In the genomic region with DNA sequence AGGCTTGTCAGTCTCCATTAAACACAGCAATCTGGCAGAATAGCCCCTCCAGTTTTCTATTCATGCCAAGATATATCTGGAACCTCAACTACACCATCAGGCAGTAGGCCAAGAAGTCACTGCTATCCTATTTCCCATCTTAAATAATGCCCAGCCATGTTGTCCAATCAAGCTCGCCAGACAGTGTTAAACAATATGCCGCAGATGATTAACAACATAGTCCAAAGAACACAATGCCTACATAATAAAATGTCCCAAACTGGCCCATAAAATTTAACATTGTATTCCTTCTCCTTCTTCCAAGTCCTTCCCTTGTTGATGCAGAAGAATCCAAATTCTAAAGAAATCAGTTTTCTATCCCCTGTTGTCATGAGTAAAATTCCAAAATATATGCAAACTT, we compare ENCODE assay signal across 38 cellular contexts.
"Had no signal": no experiment of that assay in that cellular context is flagged by ENCODE, and none has a peak within 500 bp of the region (broad histone marks: within the 10 kb centered on the region; RNA-seq: fewer than 3 reads in every experiment).

No MANE protein-coding gene starts in this region.

- H3K36me3 Mint-ChIP-seq: activated naive CD4-positive, alpha-beta T cell treated with anti-CD3 and anti-CD28 coated beads, Interleukin-2, amount 10 ng/mL, durations not matched to agents 7 days and 5 days; activated naive CD4-positive, alpha-beta T cell treated with anti-CD3 and anti-CD28 coated beads, Interleukin-2, amount 50 U/mL, for 24 hours; activated naive CD4-positive, alpha-beta T cell treated with anti-CD3 and anti-CD28 coated beads, Interleukin-2, amount 50 U/mL, for 72 hours; activated naive CD8-positive, alpha-beta T cell; activated naive CD8-positive, alpha-beta T cell treated with anti-CD3 and anti-CD28 coated beads for 36 hours; activated naive CD8-positive, alpha-beta T cell treated with anti-CD3 and anti-CD28 coated beads, Interleukin-2, amount 10 ng/mL, durations not matched to agents 7 days and 5 days; brain had no signal

- H3K36me3 ChIP-seq: adrenal gland, ascending aorta, brain microvascular endothelial cell, breast epithelium, cardiac muscle cell had no signal

- H3K27ac ChIP-seq: adrenal gland, ascending aorta, body of pancreas, brain microvascular endothelial cell, breast epithelium, cardiac muscle cell had no signal

- H3K27me3 ChIP-seq: adrenal gland, ascending aorta, body of pancreas, brain microvascular endothelial cell, breast epithelium had no signal

- H3K4me1 Mint-ChIP-seq: activated naive CD4-positive, alpha-beta T cell treated with anti-CD3 and anti-CD28 coated beads, Interleukin-2, amount 10 ng/mL, durations not matched to agents 7 days and 5 days; activated naive CD4-positive, alpha-beta T cell treated with anti-CD3 and anti-CD28 coated beads, Interleukin-2, amount 50 U/mL, for 24 hours; activated naive CD8-positive, alpha-beta T cell treated with anti-CD3 and anti-CD28 coated beads for 36 hours; activated naive CD8-positive, alpha-beta T cell treated with anti-CD3 and anti-CD28 coated beads, Interleukin-2, amount 10 ng/mL, durations not matched to agents 7 days and 5 days; activated naive CD8-positive, alpha-beta T cell treated with anti-CD3 and anti-CD28 coated beads, Interleukin-2, amount 50 U/mL, for 24 hours; activated T-helper 17 cell treated with anti-CD3 and anti-CD28 coated beads, Interleukin-2, amount 50 U/mL, for 72 hours; central memory CD8-positive, alpha-beta T cell had no signal

- H3K4me3 Mint-ChIP-seq: activated naive CD4-positive, alpha-beta T cell treated with anti-CD3 and anti-CD28 coated beads for 36 hours; activated naive CD4-positive, alpha-beta T cell treated with anti-CD3 and anti-CD28 coated beads, Interleukin-2, amount 10 ng/mL, durations not matched to agents 7 days and 5 days; activated naive CD4-positive, alpha-beta T cell treated with anti-CD3 and anti-CD28 coated beads, Interleukin-2, amount 50 U/mL, for 24 hours; activated naive CD8-positive, alpha-beta T cell; activated naive CD8-positive, alpha-beta T cell treated with anti-CD3 and anti-CD28 coated beads for 36 hours; activated naive CD8-positive, alpha-beta T cell treated with anti-CD3 and anti-CD28 coated beads, Interleukin-2, amount 10 ng/mL, durations not matched to agents 7 days and 5 days; activated naive CD8-positive, alpha-beta T cell treated with anti-CD3 and anti-CD28 coated beads, Interleukin-2, amount 50 U/mL, for 24 hours; activated T-cell treated with anti-CD3 and anti-CD28 coated beads, Interleukin-2, amount 50 U/mL, for 24 hours; activated T-cell treated with anti-CD3 and anti-CD28 coated beads, Interleukin-2, amount 50 U/mL, for 4 hours; activated T-cell treated with anti-CD3 and anti-CD28 coated beads, Interleukin-2, amount 50 U/mL, for 72 hours; activated T-helper 1 cell treated with anti-CD3 and anti-CD28 coated beads, Interleukin-12 subunit alpha, Interleukin-12 subunit beta, Interleukin-2, Interleukin-4 antibody, amounts not matched to agents 30 ng/mL and 10 ng/mL and 1 ng/mL, durations not matched to agents 14 hours and 24 hours and 36 hours; activated T-helper 17 cell treated with anti-CD3 and anti-CD28 coated beads, Interleukin-2, amount 50 U/mL, for 72 hours; brain; central memory CD8-positive, alpha-beta T cell had no signal

- H3K4me3 ChIP-seq: adrenal gland, ascending aorta, body of pancreas, breast epithelium, cardiac muscle cell had no signal

- DNase-seq: activated effector memory CD4-positive, alpha-beta T cell treated with anti-CD3 and anti-CD28 coated beads, Interleukin-2, amount 50 U/mL, for 16 hours; activated effector memory CD4-positive, alpha-beta T cell treated with Interleukin-2 at 50 U/mL for 16 hours; activated gamma-delta T cell; activated gamma-delta T cell treated with Interleukin-2 at 50 U/mL for 16 hours; activated naive CD4-positive, alpha-beta T cell; activated naive CD4-positive, alpha-beta T cell treated with anti-CD3 and anti-CD28 coated beads for 36 hours; activated naive CD4-positive, alpha-beta T cell treated with anti-CD3 and anti-CD28 coated beads, Interleukin-2, amount 10 ng/mL, durations not matched to agents 7 days and 5 days; activated naive CD4-positive, alpha-beta T cell treated with anti-CD3 and anti-CD28 coated beads, Interleukin-2, amount 50 U/mL, for 16 hours; activated naive CD4-positive, alpha-beta T cell treated with Interleukin-2 at 50 U/mL for 16 hours; activated naive CD8-positive, alpha-beta T cell treated with anti-CD3 and anti-CD28 coated beads for 36 hours; activated naive CD8-positive, alpha-beta T cell treated with anti-CD3 and anti-CD28 coated beads, Interleukin-2, amount 10 ng/mL, durations not matched to agents 7 days and 5 days; activated naive CD8-positive, alpha-beta T cell treated with anti-CD3 and anti-CD28 coated beads, Interleukin-2, amount 50 U/mL, for 24 hours; activated T-cell treated with anti-CD3 and anti-CD28 coated beads, Interleukin-2, amount 50 U/mL, for 1 hour; activated T-cell treated with anti-CD3 and anti-CD28 coated beads, Interleukin-2, amount 50 U/mL, for 24 hours; activated T-cell treated with anti-CD3 and anti-CD28 coated beads, Interleukin-2, amount 50 U/mL, for 4 hours; activated T-cell treated with anti-CD3 and anti-CD28 coated beads, Interleukin-2, amount 50 U/mL, for 48 hours; activated T-cell treated with anti-CD3 and anti-CD28 coated beads, Interleukin-2, amount 50 U/mL, for 72 hours; adrenal gland; amniotic stem cell; amygdala; anterior cingulate cortex; aorta; body of pancreas; brain microvascular endothelial cell; caudate nucleus; central memory CD4-positive, alpha-beta T cell; cerebellar nuclear complex had no signal

- H3K9me3 ChIP-seq: adrenal gland, ascending aorta, body of pancreas, breast epithelium had no signal

- ATAC-seq: activated naive CD4-positive, alpha-beta T cell treated with anti-CD3 and anti-CD28 coated beads, Interleukin-2, amount 50 U/mL, for 72 hours; activated naive CD8-positive, alpha-beta T cell treated with anti-CD3 and anti-CD28 coated beads, Interleukin-2, amount 50 U/mL, for 24 hours; activated T-cell treated with anti-CD3 and anti-CD28 coated beads, Interleukin-2, amount 50 U/mL, for 4 hours; activated T-cell treated with anti-CD3 and anti-CD28 coated beads, Interleukin-2, amount 50 U/mL, for 72 hours; activated T-helper 17 cell treated with anti-CD3 and anti-CD28 coated beads, Interleukin-2, amount 50 U/mL, for 72 hours; body of pancreas had no signal

- H3K27me3 Mint-ChIP-seq: activated naive CD4-positive, alpha-beta T cell treated with anti-CD3 and anti-CD28 coated beads, Interleukin-2, amount 10 ng/mL, durations not matched to agents 7 days and 5 days; activated naive CD4-positive, alpha-beta T cell treated with anti-CD3 and anti-CD28 coated beads, Interleukin-2, amount 50 U/mL, for 24 hours; activated naive CD8-positive, alpha-beta T cell; activated naive CD8-positive, alpha-beta T cell treated with anti-CD3 and anti-CD28 coated beads for 36 hours; activated naive CD8-positive, alpha-beta T cell treated with anti-CD3 and anti-CD28 coated beads, Interleukin-2, amount 10 ng/mL, durations not matched to agents 7 days and 5 days; activated naive CD8-positive, alpha-beta T cell treated with anti-CD3 and anti-CD28 coated beads, Interleukin-2, amount 50 U/mL, for 24 hours; activated T-cell treated with anti-CD3 and anti-CD28 coated beads, Interleukin-2, amount 50 U/mL, for 24 hours; activated T-helper 17 cell treated with anti-CD3 and anti-CD28 coated beads, Interleukin-2, amount 50 U/mL, for 72 hours had no signal

- H3K27ac Mint-ChIP-seq: activated naive CD4-positive, alpha-beta T cell treated with anti-CD3 and anti-CD28 coated beads for 36 hours; activated naive CD4-positive, alpha-beta T cell treated with anti-CD3 and anti-CD28 coated beads, Interleukin-2, amount 10 ng/mL, durations not matched to agents 7 days and 5 days; activated naive CD4-positive, alpha-beta T cell treated with anti-CD3 and anti-CD28 coated beads, Interleukin-2, amount 50 U/mL, for 24 hours; activated naive CD4-positive, alpha-beta T cell treated with anti-CD3 and anti-CD28 coated beads, Interleukin-2, amount 50 U/mL, for 72 hours; activated naive CD8-positive, alpha-beta T cell; activated naive CD8-positive, alpha-beta T cell treated with anti-CD3 and anti-CD28 coated beads for 36 hours; activated naive CD8-positive, alpha-beta T cell treated with anti-CD3 and anti-CD28 coated beads, Interleukin-2, amount 10 ng/mL, durations not matched to agents 7 days and 5 days; activated naive CD8-positive, alpha-beta T cell treated with anti-CD3 and anti-CD28 coated beads, Interleukin-2, amount 50 U/mL, for 24 hours; activated T-cell treated with anti-CD3 and anti-CD28 coated beads, Interleukin-2, amount 50 U/mL, for 24 hours; activated T-cell treated with anti-CD3 and anti-CD28 coated beads, Interleukin-2, amount 50 U/mL, for 72 hours; activated T-helper 1 cell treated with anti-CD3 and anti-CD28 coated beads, Interleukin-12 subunit alpha, Interleukin-12 subunit beta, Interleukin-2, Interleukin-4 antibody, amounts not matched to agents 30 ng/mL and 10 ng/mL and 1 ng/mL, durations not matched to agents 14 hours and 24 hours and 36 hours; activated T-helper 17 cell treated with anti-CD3 and anti-CD28 coated beads, Interleukin-2, amount 50 U/mL, for 72 hours; activated T-helper 2 cell treated with anti-CD3 and anti-CD28 coated beads, Interferon-gamma antibody, Interleukin-2, Interleukin-4, amounts not matched to agents 10 μg/mL and 5 μg/mL and 100 μg/mL, durations not matched to agents 14 hours and 24 hours and 36 hours had no signal

- H3K4me1 ChIP-seq: adrenal gland, ascending aorta, body of pancreas, breast epithelium had no signal
